In the genomic region with DNA sequence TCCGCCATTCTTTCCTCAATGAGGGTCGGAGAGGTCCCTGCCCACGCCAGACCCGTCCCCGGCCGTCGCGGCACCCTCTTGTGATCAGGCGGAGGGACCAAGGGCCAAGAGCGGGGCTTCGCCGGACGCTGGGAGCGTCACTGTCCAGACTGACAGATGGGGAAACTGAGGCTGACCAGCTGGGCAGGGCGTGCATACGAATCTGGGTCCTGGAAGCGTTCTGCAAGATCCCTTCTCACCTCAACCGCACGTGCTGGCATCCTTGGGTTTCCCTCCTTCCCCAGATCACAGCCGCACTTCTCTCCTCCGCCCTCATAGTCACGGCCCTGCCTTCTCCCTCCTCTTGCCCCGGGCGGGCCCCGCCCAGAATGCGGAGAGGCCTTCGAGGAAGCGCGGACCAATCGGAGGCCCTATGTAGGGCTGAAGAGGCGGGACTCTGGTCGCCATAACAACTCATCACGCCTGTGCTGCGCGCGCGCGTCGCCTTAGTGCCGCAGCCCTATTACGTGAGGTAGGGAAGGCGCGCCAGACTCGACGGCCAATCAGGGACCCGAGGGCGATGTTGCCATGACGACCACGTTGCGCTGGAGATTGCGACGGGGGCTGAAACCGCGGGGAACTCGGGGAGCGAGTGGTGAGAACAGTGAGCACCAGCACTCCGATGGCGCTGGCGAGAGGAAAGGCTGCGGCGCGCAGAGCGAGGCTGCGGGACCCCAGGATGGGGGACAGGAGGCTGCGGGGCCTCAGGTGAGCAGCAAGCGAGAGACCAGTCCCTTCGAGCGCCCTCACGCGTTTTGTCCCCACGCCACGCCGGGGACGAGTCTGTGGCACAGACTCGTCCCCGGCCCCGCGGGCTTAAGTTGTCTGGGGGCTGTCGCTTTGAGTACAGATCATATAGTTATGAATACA, we compare ENCODE assay signal across 1 cellular context.
TF ChIP-seq lines count a peak whose summit lies in the region.

No MANE protein-coding gene starts in this region.

TF ChIP-seq in A549, 52 proteins besides CTCF, POLR2A, EP300 and RAD21 (continued from another document):
- TF ChIP-seq, protein P1, sequence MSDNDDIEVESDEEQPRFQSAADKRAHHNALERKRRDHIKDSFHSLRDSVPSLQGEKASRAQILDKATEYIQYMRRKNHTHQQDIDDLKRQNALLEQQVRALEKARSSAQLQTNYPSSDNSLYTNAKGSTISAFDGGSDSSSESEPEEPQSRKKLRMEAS (IDR thresholded peaks at IDR 0.05): peak; percentile 91
- TF ChIP-seq MAZ (IDR thresholded peaks at IDR 0.05; ENCODE audit: borderline replicate concordance, low read depth, low read length) (0 out of 2 replicates have a peak, but pooled peaks have one; percentile 64), HOXB13 (CRISPR knock-in tag; IDR thresholded peaks at IDR 0.05; ENCODE audit: low read depth) (peak; percentile 58; the same call in 1 of the 2 replicates), MYC (IDR thresholded peaks at IDR 0.05; ENCODE audit: borderline replicate concordance, low read length) (0 out of 2 replicates have a peak, but pooled peaks have one; percentile 24), RFX5 (IDR thresholded peaks at IDR 0.05) (peak; percentile 98), HOXB5 (CRISPR knock-in tag; IDR thresholded peaks at IDR 0.05) (peak; percentile 84; the same call in 1 of the 2 replicates), JUN (IDR thresholded peaks at IDR 0.05) (peak in 1 of 2 experiments; percentile 90; a peak in 3 of 5 replicates), RNF2 (IDR thresholded peaks at IDR 0.05; ENCODE audit: borderline replicate concordance, low read depth) (no peak), HOXA7 (CRISPR knock-in tag; IDR thresholded peaks at IDR 0.05) (no peak)
- TF ChIP-seq, protein P2, sequence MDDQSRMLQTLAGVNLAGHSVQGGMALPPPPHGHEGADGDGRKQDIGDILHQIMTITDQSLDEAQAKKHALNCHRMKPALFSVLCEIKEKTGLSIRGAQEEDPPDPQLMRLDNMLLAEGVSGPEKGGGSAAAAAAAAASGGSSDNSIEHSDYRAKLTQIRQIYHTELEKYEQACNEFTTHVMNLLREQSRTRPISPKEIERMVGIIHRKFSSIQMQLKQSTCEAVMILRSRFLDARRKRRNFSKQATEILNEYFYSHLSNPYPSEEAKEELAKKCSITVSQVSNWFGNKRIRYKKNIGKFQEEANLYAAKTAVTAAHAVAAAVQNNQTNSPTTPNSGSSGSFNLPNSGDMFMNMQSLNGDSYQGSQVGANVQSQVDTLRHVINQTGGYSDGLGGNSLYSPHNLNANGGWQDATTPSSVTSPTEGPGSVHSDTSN (IDR thresholded peaks at IDR 0.05): peak; percentile 26; the same call in 1 of the 2 replicates
- TF ChIP-seq, protein P3, sequence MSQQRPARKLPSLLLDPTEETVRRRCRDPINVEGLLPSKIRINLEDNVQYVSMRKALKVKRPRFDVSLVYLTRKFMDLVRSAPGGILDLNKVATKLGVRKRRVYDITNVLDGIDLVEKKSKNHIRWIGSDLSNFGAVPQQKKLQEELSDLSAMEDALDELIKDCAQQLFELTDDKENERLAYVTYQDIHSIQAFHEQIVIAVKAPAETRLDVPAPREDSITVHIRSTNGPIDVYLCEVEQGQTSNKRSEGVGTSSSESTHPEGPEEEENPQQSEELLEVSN (IDR thresholded peaks at IDR 0.05; ENCODE audit: borderline replicate concordance, low read depth): peak; percentile 96
- TF ChIP-seq, protein P4, sequence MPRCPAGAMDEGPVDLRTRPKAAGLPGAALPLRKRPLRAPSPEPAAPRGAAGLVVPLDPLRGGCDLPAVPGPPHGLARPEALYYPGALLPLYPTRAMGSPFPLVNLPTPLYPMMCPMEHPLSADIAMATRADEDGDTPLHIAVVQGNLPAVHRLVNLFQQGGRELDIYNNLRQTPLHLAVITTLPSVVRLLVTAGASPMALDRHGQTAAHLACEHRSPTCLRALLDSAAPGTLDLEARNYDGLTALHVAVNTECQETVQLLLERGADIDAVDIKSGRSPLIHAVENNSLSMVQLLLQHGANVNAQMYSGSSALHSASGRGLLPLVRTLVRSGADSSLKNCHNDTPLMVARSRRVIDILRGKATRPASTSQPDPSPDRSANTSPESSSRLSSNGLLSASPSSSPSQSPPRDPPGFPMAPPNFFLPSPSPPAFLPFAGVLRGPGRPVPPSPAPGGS (IDR thresholded peaks at IDR 0.05): peak; percentile 85; the same call in 1 of the 3 replicates
- TF ChIP-seq, protein P5, sequence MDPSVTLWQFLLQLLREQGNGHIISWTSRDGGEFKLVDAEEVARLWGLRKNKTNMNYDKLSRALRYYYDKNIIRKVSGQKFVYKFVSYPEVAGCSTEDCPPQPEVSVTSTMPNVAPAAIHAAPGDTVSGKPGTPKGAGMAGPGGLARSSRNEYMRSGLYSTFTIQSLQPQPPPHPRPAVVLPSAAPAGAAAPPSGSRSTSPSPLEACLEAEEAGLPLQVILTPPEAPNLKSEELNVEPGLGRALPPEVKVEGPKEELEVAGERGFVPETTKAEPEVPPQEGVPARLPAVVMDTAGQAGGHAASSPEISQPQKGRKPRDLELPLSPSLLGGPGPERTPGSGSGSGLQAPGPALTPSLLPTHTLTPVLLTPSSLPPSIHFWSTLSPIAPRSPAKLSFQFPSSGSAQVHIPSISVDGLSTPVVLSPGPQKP (IDR thresholded peaks at IDR 0.05; ENCODE audit: low read depth, low read length): no peak
